1 cellular context compared by ENCODE assay signal in genomic region chr15:69160976-69161877, GRCh38.
TF ChIP-seq lines count a peak whose summit lies in the region.

No MANE protein-coding gene starts in this region.

TF ChIP-seq in GM23338, 12 proteins besides CTCF, POLR2A, EP300 and RAD21 (continued from another document):
- TF ChIP-seq REST (IDR thresholded peaks at IDR 0.05; ENCODE audit: unreplicated experiment) (no peak), ZNF114 (CRISPR knock-in tag; IDR thresholded peaks at IDR 0.05) (no peak)
